ENCODE assay signal across 1 cellular context in the genomic region with DNA sequence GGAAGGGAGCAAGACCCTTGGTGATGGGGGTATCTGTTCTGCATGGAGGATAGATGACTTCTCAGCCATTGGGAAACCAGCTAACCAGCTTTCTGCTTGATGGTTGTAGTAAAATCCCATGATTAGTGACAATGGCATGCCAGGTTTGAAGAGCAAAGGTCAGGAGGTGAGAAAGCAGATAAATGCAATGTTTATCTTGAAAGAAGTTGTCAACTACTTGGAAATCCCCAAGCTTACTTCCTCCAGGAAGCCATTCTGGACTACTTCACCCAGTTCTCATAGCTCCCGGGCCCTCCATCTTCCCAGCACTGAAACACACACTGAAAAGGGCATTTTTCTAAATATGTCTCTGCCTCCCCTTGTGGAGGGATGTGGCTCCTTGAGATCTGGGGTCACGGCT.
TF ChIP-seq lines count a peak whose summit lies in the region.

No MANE protein-coding gene starts in this region.

TF ChIP-seq in H1, 55 proteins besides CTCF, POLR2A, EP300 and RAD21 (continued from another document):
- no peak for TF ChIP-seq HDAC2 (IDR thresholded peaks at IDR 0.05; ENCODE audit: borderline replicate concordance in 1 of 2, low read depth in 2 of 2, low read length in 2 of 2)
- no peak for TF ChIP-seq CBX5 (IDR thresholded peaks at IDR 0.05; ENCODE audit: low read depth, low read length)
